ENCODE assay signal across 22 cellular contexts in genomic region chr9:96258967-96259366, GRCh38. TPM values are rescaled to one million over a fixed set of nuclear protein-coding genes. Genes with fewer than 3 reads are reported as not detected.
DNase-seq lines count a peak whose midpoint lies in the region; TF ChIP-seq lines count a peak whose summit lies in the region.
"Had no signal": no experiment of that assay in that cellular context is flagged by ENCODE, and none has a peak within 500 bp of the region (broad histone marks: within the 10 kb centered on the region; RNA-seq: fewer than 3 reads in every experiment).

No MANE protein-coding gene starts in this region.

- H4K91ac ChIP-seq in H9 (ENCODE audit: insufficient read length, low read depth, low read length), result no peak overlapping the region

- no peak overlapping the region for H2BK15ac ChIP-seq in H9 (ENCODE audit: low read depth, low read length)

- no peak overlapping the region for H2BK5ac ChIP-seq in H9 (ENCODE audit: insufficient read length, low read length)

- H3K4me2 ChIP-seq in H9 (ENCODE audit: insufficient read depth, insufficient read length, low read length), result no peak overlapping the region
- no peak overlapping the region for H3K4me2 ChIP-seq in PC-9
- H3K4me2 ChIP-seq: A549 had no signal

- no peak overlapping the region for H4K8ac ChIP-seq in H9 (replicated peaks; ENCODE audit: insufficient read length, low read depth, low read length)

- H3K9me3 Mint-ChIP-seq in H9, result peaks cover 0 to 2% of the 10 kb centered on the region in 2 experiments; a peak in 1 of 5 replicates
- no peaks in the 10 kb centered on the region for H3K9me3 Mint-ChIP-seq in activated naive CD8-positive, alpha-beta T cell treated with anti-CD3 and anti-CD28 coated beads for 36 hours

- H3K4me1 Mint-ChIP-seq in H9, result peaks cover 34 to 38% of the 10 kb centered on the region in 2 experiments
- peaks cover 8% of the 10 kb centered on the region for H3K4me1 Mint-ChIP-seq in activated naive CD8-positive, alpha-beta T cell treated with anti-CD3 and anti-CD28 coated beads for 36 hours

- H3K36me3 Mint-ChIP-seq in H9 (ENCODE audit: insufficient read depth in 1 of 3, low read depth in 3 of 3), result peaks cover 0 to 3% (median 0%) of the 10 kb centered on the region in 3 experiments; a peak in 1 of 7 replicates
- no peaks in the 10 kb centered on the region for H3K36me3 Mint-ChIP-seq in activated naive CD8-positive, alpha-beta T cell treated with anti-CD3 and anti-CD28 coated beads for 36 hours
- H3K36me3 Mint-ChIP-seq: CD4-positive, alpha-beta memory T cell had no signal

- intact Hi-C loops in PC-9 (cut with micrococcal nuclease; ENCODE audit: unreplicated experiment), result no loop called here

- H4K20me1 ChIP-seq in H9 (ENCODE audit: control insufficient read depth, insufficient read depth, insufficient read length) (no peaks in the 10 kb centered on the region), PC-9 (ENCODE audit: insufficient read depth) (no peaks in the 10 kb centered on the region)

- no peaks in the 10 kb centered on the region for H3F3A ChIP-seq in PC-9 (ENCODE audit: insufficient read depth, low read depth)

- H3K18ac ChIP-seq in H9 (ENCODE audit: insufficient read length, low read depth, low read length), result no peak overlapping the region

- no peak overlapping the region for H3K27ac ChIP-seq in H9 (ENCODE audit: insufficient read length, low read depth, low read length)
- H3K27ac ChIP-seq in PC-9, result no peak overlapping the region
- no peak overlapping the region for H3K27ac ChIP-seq in iPS DF 6.9 (ENCODE audit: low read length)
- H3K27ac ChIP-seq: A549, Peyer's patch, SK-N-MC had no signal

- no peak overlapping the region for H3K4ac ChIP-seq in H9 (ENCODE audit: low read depth, low read length)

- TF ChIP-seq CTCF in H9 (conservative IDR thresholded peaks at IDR 0.05) (no peak), PC-9 (conservative IDR thresholded peaks at IDR 0.05) (no peak)

- TSS peak; percentile 17 for BruUV-seq in PC-9 (replicated peaks; lab: Mats Ljungman, UMichigan)

- DNase-seq in NCI-H146 (lab: John Stamatoyannopoulos, UW) (peak; percentile 2), NCI-H146 treated with DMSO at 0.1 percent for 48 hours (lab: John Stamatoyannopoulos, UW; ENCODE audit: unreplicated experiment) (no peak), H9 (peak; percentile 85), PC-9 (no peak), iPS DF 6.9 (ENCODE audit: low read depth, low spot score) (peak; percentile 25), AG08396 (ENCODE audit: low spot score) (no peak)
- no peak for DNase-seq in activated naive CD8-positive, alpha-beta T cell treated with anti-CD3 and anti-CD28 coated beads for 36 hours
- DNase-seq: C1 segment of cervical spinal cord; Caco-2; CD4-positive, alpha-beta memory T cell; NCI-H1092; NCI-H1436 treated with DMSO at 0.1 percent for 48 hours; NCI-H2029; Peyer's patch; SHP77 treated with DMSO at 0.1 percent for 48 hours had no signal

- H3K27me3 ChIP-seq in H9 (ENCODE audit: insufficient read depth, low read length), result no peaks in the 10 kb centered on the region; the same call in 1 of the 2 replicates
- H3K27me3 ChIP-seq in PC-9 (ENCODE audit: insufficient read depth, low read depth), result no peaks in the 10 kb centered on the region
- H3K27me3 ChIP-seq in iPS DF 6.9 (ENCODE audit: control insufficient read depth, insufficient read depth, low read length), result no peaks in the 10 kb centered on the region
- H3K27me3 ChIP-seq: Peyer's patch had no signal

- H3K9ac ChIP-seq in H9 (ENCODE audit: extremely low read depth, insufficient read length, low read length), result no peak overlapping the region

- H3K4me1 ChIP-seq in H9 (ENCODE audit: insufficient read depth, low read length) (peaks cover 12% of the 10 kb centered on the region; the same call in 1 of the 2 replicates), PC-9 (replicated peaks; ENCODE audit: insufficient read depth) (no peaks in the 10 kb centered on the region), iPS DF 6.9 (ENCODE audit: control insufficient read depth, insufficient read depth, low read length) (no peaks in the 10 kb centered on the region)
- H3K4me1 ChIP-seq: A549, Caco-2, Peyer's patch had no signal

- CTCF ChIA-PET in PC-9 (lab: Charles Lee), result no interaction called here

- POLR2A ChIA-PET in PC-9 (lab: Charles Lee; ENCODE audit: unreplicated experiment), result no interaction called here

- no peaks in the 10 kb centered on the region for H3K9me2 ChIP-seq in PC-9 (ENCODE audit: insufficient read depth)

- H3K79me1 ChIP-seq in H9 (ENCODE audit: insufficient read depth, low read depth, low read length, poor library complexity, severe bottlenecking), result no peaks in the 10 kb centered on the region

- WGBS in H9 (ENCODE audit: extremely low coverage, insufficient read length, low lambda C conversion rate), result no CpG with 5 or more reads among the region's 4 CpGs
- no CpG with 5 or more reads among the region's 4 CpGs for WGBS in iPS DF 6.9 (ENCODE audit: insufficient coverage, insufficient read length)

- H2BK120ac ChIP-seq in H9 (ENCODE audit: low read depth, low read length, poor library complexity, severe bottlenecking), result no peak overlapping the region

- H2AFZ ChIP-seq in H9 (ENCODE audit: low read length) (no peak overlapping the region), PC-9 (no peak overlapping the region)

- no peak overlapping the region for H2AK5ac ChIP-seq in H9 (ENCODE audit: insufficient read length, low read length)

- no peaks in the 10 kb centered on the region for H3K36me3 ChIP-seq in PC-9 (ENCODE audit: low read depth)
- H3K36me3 ChIP-seq in iPS DF 6.9 (ENCODE audit: control insufficient read depth, insufficient read depth, low read length), result no peaks in the 10 kb centered on the region
- H3K36me3 ChIP-seq: Peyer's patch had no signal

- H3K4me3 ChIP-seq in PC-9 (no peak overlapping the region), iPS DF 6.9 (ENCODE audit: low read length) (no peak overlapping the region)
- H3K4me3 ChIP-seq: A549, Peyer's patch, SK-N-MC had no signal

- H4K5ac ChIP-seq in H9 (ENCODE audit: insufficient read length, low read depth, low read length), result no peak overlapping the region

- H2BK12ac ChIP-seq in H9 (ENCODE audit: insufficient read length, low read depth, low read length), result no peak overlapping the region

- H3K23me2 ChIP-seq in H9 (ENCODE audit: insufficient read length, low read depth, low read length, poor library complexity, severe bottlenecking), result no peaks in the 10 kb centered on the region

- no peak overlapping the region; a peak in 1 of 5 replicates for H3K4me3 Mint-ChIP-seq in H9
- no peak overlapping the region for H3K4me3 Mint-ChIP-seq in activated naive CD8-positive, alpha-beta T cell treated with anti-CD3 and anti-CD28 coated beads for 36 hours
- H3K4me3 Mint-ChIP-seq: CD4-positive, alpha-beta memory T cell had no signal

- no peak overlapping the region for H3K23ac ChIP-seq in H9 (ENCODE audit: insufficient read length, low read depth, low read length)

- H3K56ac ChIP-seq in H9 (ENCODE audit: insufficient read length, low read depth, low read length), result no peak overlapping the region

- H3K9me3 ChIP-seq in H9 (ENCODE audit: control insufficient read depth, low read depth, low read length) (no peaks in the 10 kb centered on the region), PC-9 (ENCODE audit: insufficient read depth, low read depth) (no peaks in the 10 kb centered on the region), iPS DF 6.9 (ENCODE audit: control insufficient read depth, insufficient read depth, low read length) (no peaks in the 10 kb centered on the region)
- H3K9me3 ChIP-seq: A549, Caco-2, Peyer's patch had no signal

- no peak overlapping the region for H3T11ph ChIP-seq in H9 (ENCODE audit: low read length)

- no peaks in the 10 kb centered on the region for H3K27me3 Mint-ChIP-seq in H9 (ENCODE audit: low read depth)
- peaks cover 46% of the 10 kb centered on the region for H3K27me3 Mint-ChIP-seq in activated naive CD8-positive, alpha-beta T cell treated with anti-CD3 and anti-CD28 coated beads for 36 hours

- H3K79me2 ChIP-seq in H9 (ENCODE audit: insufficient read depth, low read length) (no peaks in the 10 kb centered on the region), PC-9 (ENCODE audit: low read depth) (no peaks in the 10 kb centered on the region)

- H3K14ac ChIP-seq in H9 (ENCODE audit: insufficient read depth, low read length), result no peak overlapping the region

- no peak overlapping the region for H2BK20ac ChIP-seq in H9 (ENCODE audit: low read depth, low read length, poor library complexity, severe bottlenecking)

- H3K27ac Mint-ChIP-seq in H9, result no peak overlapping the region
- no peak overlapping the region for H3K27ac Mint-ChIP-seq in activated naive CD8-positive, alpha-beta T cell treated with anti-CD3 and anti-CD28 coated beads for 36 hours
- H3K27ac Mint-ChIP-seq: CD4-positive, alpha-beta memory T cell had no signal

RNA-seq across cellular contexts. Expression of gene HSD17B3, which starts 43.0 kb away (rescaled TPM):
- not detected in 2 replicates for total RNA-seq in H9 (2021)
- total RNA-seq in PC-9 (2021), result 0.38 TPM in 1 of 2 replicates, not detected in the other
- total RNA-seq in activated naive CD8-positive, alpha-beta T cell treated with anti-CD3 and anti-CD28 coated beads for 36 hours, result not detected
- total RNA-seq: Caco-2; H4; HT-29; NCI-H460; OCI-LY7; T-helper 1 cell treated with Interleukin-12 subunit alpha and Interleukin-12 subunit beta and Interleukin-4 antibody, amounts not matched to agents 30 ng/mL and 1 ng/mL, for 36 hours had no signal

Comparison
In these comparisons a context has a peak if more than half of its experiments do, and no peak if none do; other contexts are left out.
1. DNase-seq: peak in NCI-H146 (single experiment), H9 (single experiment) and iPS DF 6.9 (single experiment); none in NCI-H146 treated with DMSO at 0.1 percent for 48 hours (single experiment), PC-9 (0 of 2), AG08396 (single experiment) and activated naive CD8-positive, alpha-beta T cell treated with anti-CD3 and anti-CD28 coated beads for 36 hours (single experiment).